20 cellular contexts compared by ENCODE assay signal in genomic region chr19:42179501-42179817, GRCh38. TPM values are rescaled to one million over a fixed set of nuclear protein-coding genes. Genes with fewer than 3 reads are reported as not detected.
"Had no signal": no experiment of that assay in that cellular context is flagged by ENCODE, and none has a peak within 500 bp of the region (broad histone marks: within the 10 kb centered on the region; RNA-seq: fewer than 3 reads in every experiment).

No MANE protein-coding gene starts in this region.

- H3K27me3 Mint-ChIP-seq: central memory CD8-positive, alpha-beta T cell had no signal

- H3K4me3 Mint-ChIP-seq: activated naive CD4-positive, alpha-beta T cell treated with anti-CD3 and anti-CD28 coated beads, Interleukin-2, amount 50 U/mL, for 24 hours; central memory CD8-positive, alpha-beta T cell; stimulated activated naive CD8-positive, alpha-beta T cell treated with anti-CD3 and anti-CD28 coated beads, Interleukin-15, amount 100 ng/mL, for 72 hours had no signal

- H3K4me3 ChIP-seq: ascending aorta, coronary artery, gastrocnemius medialis, heart left ventricle, left lung, pancreas, smooth muscle cell, suprapubic skin, transverse colon, uterus had no signal

- H3K36me3 ChIP-seq: ascending aorta, gastrocnemius medialis, heart left ventricle, left lung, pancreas, suprapubic skin, transverse colon, uterus had no signal

- H3K27ac ChIP-seq: ascending aorta, coronary artery, gastrocnemius medialis, heart left ventricle, left lung, pancreas, suprapubic skin, transverse colon, uterus had no signal

- H3K9me3 ChIP-seq: ascending aorta, gastrocnemius medialis, heart left ventricle, left lung, pancreas, suprapubic skin, transverse colon, uterus had no signal

- DNase-seq: activated CD4-positive, CD25-positive, alpha-beta regulatory T cell; activated CD8-positive, alpha-beta memory T cell treated with anti-CD3 and anti-CD28 coated beads for 24 hours; activated CD8-positive, alpha-beta memory T cell treated with anti-CD3 and anti-CD28 coated beads, Interleukin-2, amount 50 U/mL, for 48 hours; activated gamma-delta T cell; gastrocnemius medialis; heart left ventricle; left lung; midbrain; pancreas; stimulated activated CD4-positive, alpha-beta T cell treated with anti-CD3 and anti-CD28 coated beads, Interleukin-4, amount 100 ng/mL, for 1 hour; T-helper 9 cell; transverse colon; uterus had no signal

- H3K36me3 Mint-ChIP-seq: activated naive CD4-positive, alpha-beta T cell treated with anti-CD3 and anti-CD28 coated beads, Interleukin-2, amount 50 U/mL, for 24 hours had no signal

- H3K27ac Mint-ChIP-seq: activated naive CD4-positive, alpha-beta T cell treated with anti-CD3 and anti-CD28 coated beads, Interleukin-2, amount 50 U/mL, for 24 hours; stimulated activated naive CD8-positive, alpha-beta T cell treated with anti-CD3 and anti-CD28 coated beads, Interleukin-15, amount 100 ng/mL, for 72 hours had no signal

- H3K4me1 ChIP-seq: pancreas, uterus had no signal

- H3K9me3 Mint-ChIP-seq: activated naive CD4-positive, alpha-beta T cell treated with anti-CD3 and anti-CD28 coated beads, Interleukin-2, amount 50 U/mL, for 24 hours; central memory CD8-positive, alpha-beta T cell; stimulated activated naive CD8-positive, alpha-beta T cell treated with anti-CD3 and anti-CD28 coated beads, Interleukin-15, amount 100 ng/mL, for 72 hours had no signal

RNA-seq across cellular contexts. Expression of gene POU2F2, which starts 47.2 kb away (rescaled TPM):
- total RNA-seq: ascending aorta had no signal
